ENCODE assay signal across 1 cellular context in genomic region chr12:104339663-104340062, GRCh38.
TF ChIP-seq lines count a peak whose summit lies in the region.

No MANE protein-coding gene starts in this region.

TF ChIP-seq in SK-N-SH, 30 proteins besides CTCF, POLR2A, EP300 and RAD21 (continued from another document):
- TF ChIP-seq TEAD4 (IDR thresholded peaks at IDR 0.05; ENCODE audit: borderline replicate concordance, insufficient read depth) (no peak), JUND (IDR thresholded peaks at IDR 0.05) (no peak), NRF1 (IDR thresholded peaks at IDR 0.05; ENCODE audit: low read depth, low read length) (no peak), GABPA (IDR thresholded peaks at IDR 0.05; ENCODE audit: low read depth) (no peak)
